ENCODE assay signal across 1 cellular context in genomic region chr16:29961479-29962343, GRCh38.
TF ChIP-seq lines count a peak whose summit lies in the region.

TMEM219 (plus strand) TSS chr16:29962079; CDS start chr16:29963144, 1,065 bp downstream.

TF ChIP-seq in K562, 482 proteins besides CTCF, POLR2A, EP300 and RAD21 (continued from another document and continues in another):
- TF ChIP-seq EP400 (IDR thresholded peaks at IDR 0.05): peak; percentile 71; the same call in 1 of the 2 replicates
- no peak for TF ChIP-seq ZMIZ1 (IDR thresholded peaks at IDR 0.05; ENCODE audit: low read depth in 2 of 2, low read length in 2 of 2)
- TF ChIP-seq ZNF407 (IDR thresholded peaks at IDR 0.05; ENCODE audit: low read depth): peak; percentile 32; the same call in 1 of the 2 replicates
- 0 out of 2 replicates have a peak, but pooled peaks have one; percentile 5 for TF ChIP-seq KLF16 (IDR thresholded peaks at IDR 0.05)
- TF ChIP-seq CLOCK (CRISPR knock-in tag; IDR thresholded peaks at IDR 0.05; ENCODE audit: borderline replicate concordance): no peak
- no peak for TF ChIP-seq DEAF1 (CRISPR knock-in tag; IDR thresholded peaks at IDR 0.05)
- peak; percentile 45 for TF ChIP-seq SP1 (CRISPR knock-in tag; IDR thresholded peaks at IDR 0.05)
- TF ChIP-seq WHSC1 (IDR thresholded peaks at IDR 0.05; ENCODE audit: low read length): no peak
- no peak for TF ChIP-seq DLX4 (CRISPR knock-in tag; IDR thresholded peaks at IDR 0.05)
- no peak for TF ChIP-seq ZNF778 (CRISPR knock-in tag; IDR thresholded peaks at IDR 0.05)
- TF ChIP-seq CEBPZ (IDR thresholded peaks at IDR 0.05; ENCODE audit: borderline replicate concordance, low read depth, low read length): no peak
- peak; percentile 51; the same call in 1 of the 2 replicates for TF ChIP-seq FOXJ2 (tag; IDR thresholded peaks at IDR 0.05)
- TF ChIP-seq ZNF561 (CRISPR knock-in tag; conservative IDR thresholded peaks at IDR 0.05): no peak
- TF ChIP-seq ZNF3 (CRISPR knock-in tag; IDR thresholded peaks at IDR 0.05): no peak
- peak; percentile 72 for TF ChIP-seq POLR2AphosphoS5 (IDR thresholded peaks at IDR 0.05; ENCODE audit: control insufficient read depth, insufficient read depth, low read depth, low read length)
- TF ChIP-seq E2F8 (IDR thresholded peaks at IDR 0.05; ENCODE audit: low read depth, partially characterized antibody): no peak
- TF ChIP-seq RAD51 (IDR thresholded peaks at IDR 0.05; ENCODE audit: borderline replicate concordance, low read depth): no peak
- TF ChIP-seq ZNF384 (IDR thresholded peaks at IDR 0.05; ENCODE audit: low read depth, low read length): no peak
- no peak for TF ChIP-seq ZNF277 (CRISPR knock-in tag; IDR thresholded peaks at IDR 0.05; ENCODE audit: borderline replicate concordance)
- no peak for TF ChIP-seq MCM2 (IDR thresholded peaks at IDR 0.05; ENCODE audit: low read depth)
- TF ChIP-seq ZBTB33 (CRISPR knock-in tag; IDR thresholded peaks at IDR 0.05): peak; percentile 52; the same call in 1 of the 2 replicates
- TF ChIP-seq ZNF146 (CRISPR knock-in tag; IDR thresholded peaks at IDR 0.05; ENCODE audit: unreplicated experiment): no peak
- TF ChIP-seq ZSCAN32 (CRISPR knock-in tag; IDR thresholded peaks at IDR 0.05): no peak
- TF ChIP-seq HDAC6 (IDR thresholded peaks at IDR 0.05; ENCODE audit: low read depth, low read length): no peak
- peak in 1 of 2 experiments; percentile 50; a peak in 1 of 4 replicates for TF ChIP-seq HDAC1 (IDR thresholded peaks at IDR 0.05)
